In the genomic region with DNA sequence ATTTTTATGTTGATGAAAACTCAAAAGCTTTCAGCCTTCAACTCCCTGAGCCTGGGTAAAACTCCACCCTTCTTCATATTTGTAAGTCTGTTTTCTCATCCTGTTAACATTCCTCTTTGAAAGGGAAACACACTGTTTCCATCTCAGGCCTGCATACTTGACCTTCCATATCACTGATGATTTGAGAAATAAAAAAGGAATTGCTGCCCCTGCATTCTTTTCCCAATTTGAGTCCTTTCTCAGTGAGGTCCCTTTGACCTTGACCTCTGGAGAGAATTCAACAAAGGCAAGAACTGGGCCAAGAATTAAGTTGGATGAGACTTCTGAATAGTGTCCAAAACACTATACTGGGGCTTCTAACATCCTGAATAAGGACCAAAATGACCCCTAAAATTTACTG, we compare ENCODE assay signal across 11 cellular contexts.
DNase-seq lines count a peak whose midpoint lies in the region; ATAC-seq and TF ChIP-seq lines count a peak whose summit lies in the region.
"Had no signal": no experiment of that assay in that cellular context is flagged by ENCODE, and none has a peak within 500 bp of the region (broad histone marks: within the 10 kb centered on the region; RNA-seq: fewer than 3 reads in every experiment).

No MANE protein-coding gene starts in this region.

- DNase-seq in fibroblast of villous mesenchyme (ENCODE audit: low read depth) (peak; percentile 66), myocyte (ENCODE audit: low read depth) (peak; percentile 10), uterus (no peak), colonic mucosa (no peak)
- DNase-seq: activated naive CD4-positive, alpha-beta T cell treated with Interleukin-2 at 50 U/mL for 16 hours; DMS79; stimulated activated naive CD4-positive, alpha-beta T cell treated with Interleukin-2 at 50 U/mL for 16 hours; T-helper 1 cell had no signal

- H3K9me3 ChIP-seq in uterus = no peaks in the 10 kb centered on the region
- H3K9me3 ChIP-seq in colonic mucosa = no peaks in the 10 kb centered on the region

- no peak for TF ChIP-seq CTCF in fibroblast of villous mesenchyme (IDR thresholded peaks at IDR 0.05; ENCODE audit: insufficient read depth, low read depth, low read length)
- no peak for TF ChIP-seq CTCF in uterus (IDR thresholded peaks at IDR 0.05)
- no peak for TF ChIP-seq CTCF in colonic mucosa (IDR thresholded peaks at IDR 0.05)

- no peak overlapping the region for H3K9ac ChIP-seq in colonic mucosa (ENCODE audit: low read depth in 2 of 2, low read length in 2 of 2)

- intact Hi-C loops in uterus (cut with DNase I; ENCODE audit: low total_unique reads) (no loop called here), colonic mucosa (cut with DNase I) (no loop called here)

- H3K4me3 ChIP-seq in fibroblast of villous mesenchyme (ENCODE audit: low read depth, low read length) (no peak overlapping the region), uterus (no peak overlapping the region), colonic mucosa (no peak overlapping the region)

- no peak for ATAC-seq in GM19324 (IDR thresholded peaks at IDR 0.05; ENCODE audit: low FRiP score, unreplicated experiment)
- no peak for ATAC-seq in GM19395 (IDR thresholded peaks at IDR 0.05; ENCODE audit: unreplicated experiment)

- peak overlapping the region; percentile 67 for H3K27ac ChIP-seq in angular gyrus (ENCODE audit: low read depth, low read length)
- peak overlapping the region; percentile 55 to 79 for H3K27ac ChIP-seq in uterus
- H3K27ac ChIP-seq in colonic mucosa = no peak overlapping the region

- H3K36me3 ChIP-seq in uterus = no peaks in the 10 kb centered on the region
- no peaks in the 10 kb centered on the region for H3K36me3 ChIP-seq in colonic mucosa

- H3K27me3 ChIP-seq in uterus = no peaks in the 10 kb centered on the region
- H3K27me3 ChIP-seq in colonic mucosa = no peaks in the 10 kb centered on the region

- H3K4me1 ChIP-seq in uterus (no peaks in the 10 kb centered on the region), colonic mucosa (no peaks in the 10 kb centered on the region)

- TF ChIP-seq POLR2A in uterus (IDR thresholded peaks at IDR 0.05) = no peak

Comparison
In these comparisons a context has a peak if more than half of its experiments do, and no peak if none do; other contexts are left out.
1. DNase-seq: peak in fibroblast of villous mesenchyme (single experiment) and myocyte (single experiment); none in uterus (0 of 2) and colonic mucosa (single experiment).